18 cellular contexts compared by ENCODE assay signal in genomic region chr18:24010673-24011072, GRCh38. TPM values are rescaled to one million over a fixed set of nuclear protein-coding genes. Genes with fewer than 3 reads are reported as not detected.
DNase-seq lines count a peak whose midpoint lies in the region; ATAC-seq and TF ChIP-seq lines count a peak whose summit lies in the region.
"Had no signal": no experiment of that assay in that cellular context is flagged by ENCODE, and none has a peak within 500 bp of the region (broad histone marks: within the 10 kb centered on the region; RNA-seq: fewer than 3 reads in every experiment).

No MANE protein-coding gene starts in this region.

- H3K4me3 ChIP-seq in KMS-11 (IDR thresholded peaks at IDR 0.05; ENCODE audit: insufficient read depth, low read depth, low read length): no peak overlapping the region
- H3K4me3 ChIP-seq: A549 had no signal

- intact Hi-C loops in activated CD4-positive, alpha-beta T cell treated with anti-CD3 and anti-CD28 coated beads, Interleukin-2, amount 10 ng/mL, durations not matched to agents 24 days and 14 days (cut with micrococcal nuclease): loop anchor here (2.0 to 10.0 kb wide), 4 partner anchors 68 to 556 kb away; partner anchors contain the start of gene RIOK3
- intact Hi-C loops in natural killer cell (cut with micrococcal nuclease): loop anchor here (5.0 to 10.0 kb wide), 4 partner anchors 43 to 776 kb away; no protein-coding TSS in a partner anchor

- H3K4me1 Mint-ChIP-seq in activated CD4-positive, alpha-beta T cell treated with anti-CD3 and anti-CD28 coated beads, Interleukin-2, amount 10 ng/mL, durations not matched to agents 24 days and 14 days: peaks cover 61% of the 10 kb centered on the region
- peaks cover 52% of the 10 kb centered on the region for H3K4me1 Mint-ChIP-seq in activated T-helper 17 cell treated with anti-CD3 and anti-CD28 coated beads, Interleukin-2, amount 50 U/mL, for 72 hours
- peaks cover 57% of the 10 kb centered on the region in 2 donors for H3K4me1 Mint-ChIP-seq in natural killer cell

- 0 out of 2 replicates have a peak overlapping the region, but pooled peaks have one; percentile 61 for H3K4me2 ChIP-seq in KMS-11
- H3K4me2 ChIP-seq: A549 had no signal

- H3K9ac ChIP-seq in KMS-11: no peak overlapping the region

- no peaks in the 10 kb centered on the region for H3K36me3 ChIP-seq in KMS-11 (ENCODE audit: insufficient read depth)

- no peak overlapping the region for H2AFZ ChIP-seq in KMS-11 (ENCODE audit: low read depth)

- DNase-seq in activated CD4-positive, alpha-beta T cell treated with anti-CD3 and anti-CD28 coated beads, Interleukin-2, amount 10 ng/mL, durations not matched to agents 24 days and 14 days: no peak
- no peak for DNase-seq in activated CD4-positive, alpha-beta T cell treated with anti-CD3 and anti-CD28 coated beads, Interleukin-2, amount 50 U/mL, for 4 hours
- no peak for DNase-seq in natural killer cell
- DNase-seq in SHP77 treated with DMSO at 0.1 percent for 48 hours (lab: John Stamatoyannopoulos, UW): no peak
- DNase-seq: DMS79, left colon, NCI-H1694, NCI-H446 treated with DMSO at 0.1 percent for 48 hours, SIG-M5 had no signal

- H3K27me3 ChIP-seq in KMS-11 (ENCODE audit: insufficient read depth, low read depth): peaks cover 12% of the 10 kb centered on the region

- no peak overlapping the region for H3K27ac ChIP-seq in KMS-11
- H3K27ac ChIP-seq: A549, epithelial cell of prostate had no signal

- peaks cover 2% of the 10 kb centered on the region for H3K36me3 Mint-ChIP-seq in activated CD4-positive, alpha-beta T cell treated with anti-CD3 and anti-CD28 coated beads, Interleukin-2, amount 10 ng/mL, durations not matched to agents 24 days and 14 days (ENCODE audit: low read depth)
- peaks cover 6% of the 10 kb centered on the region for H3K36me3 Mint-ChIP-seq in activated T-helper 17 cell treated with anti-CD3 and anti-CD28 coated beads, Interleukin-2, amount 50 U/mL, for 72 hours (ENCODE audit: low read depth)
- H3K36me3 Mint-ChIP-seq in natural killer cell: no peaks in the 10 kb centered on the region
- H3K36me3 Mint-ChIP-seq: mesothelial cell of epicardium had no signal

- no peaks in the 10 kb centered on the region for H3K9me3 Mint-ChIP-seq in activated CD4-positive, alpha-beta T cell treated with anti-CD3 and anti-CD28 coated beads, Interleukin-2, amount 10 ng/mL, durations not matched to agents 24 days and 14 days
- H3K9me3 Mint-ChIP-seq in activated T-helper 17 cell treated with anti-CD3 and anti-CD28 coated beads, Interleukin-2, amount 50 U/mL, for 72 hours: no peaks in the 10 kb centered on the region
- no peaks in the 10 kb centered on the region for H3K9me3 Mint-ChIP-seq in natural killer cell
- H3K9me3 Mint-ChIP-seq: dendritic cell treated with granulocyte-macrophage colony-stimulating factor and Interleukin-4, amounts not matched to agents 40 ng/mL and 50 ng/mL, for 4 days; mesothelial cell of epicardium had no signal

- H3K4me1 ChIP-seq in KMS-11 (ENCODE audit: low read depth, poor library complexity, severe bottlenecking): peaks cover 50% of the 10 kb centered on the region

- no peaks in the 10 kb centered on the region for H3K79me2 ChIP-seq in KMS-11 (ENCODE audit: insufficient read depth, low read depth)

- no peaks in the 10 kb centered on the region for H3K27me3 Mint-ChIP-seq in activated CD4-positive, alpha-beta T cell treated with anti-CD3 and anti-CD28 coated beads, Interleukin-2, amount 10 ng/mL, durations not matched to agents 24 days and 14 days
- H3K27me3 Mint-ChIP-seq in activated T-helper 17 cell treated with anti-CD3 and anti-CD28 coated beads, Interleukin-2, amount 50 U/mL, for 72 hours: no peaks in the 10 kb centered on the region
- no peaks in the 10 kb centered on the region for H3K27me3 Mint-ChIP-seq in natural killer cell (ENCODE audit: low read depth in 2 of 2)

- peak overlapping the region; percentile 69 for H3K4me3 Mint-ChIP-seq in activated CD4-positive, alpha-beta T cell treated with anti-CD3 and anti-CD28 coated beads, Interleukin-2, amount 10 ng/mL, durations not matched to agents 24 days and 14 days
- H3K4me3 Mint-ChIP-seq in activated T-helper 17 cell treated with anti-CD3 and anti-CD28 coated beads, Interleukin-2, amount 50 U/mL, for 72 hours: peak overlapping the region; percentile 76
- H3K4me3 Mint-ChIP-seq in natural killer cell: peak overlapping the region; percentile 80
- H3K4me3 Mint-ChIP-seq: dendritic cell treated with granulocyte-macrophage colony-stimulating factor and Interleukin-4, amounts not matched to agents 40 ng/mL and 50 ng/mL, for 4 days; mesothelial cell of epicardium had no signal

- H3K27ac Mint-ChIP-seq in activated CD4-positive, alpha-beta T cell treated with anti-CD3 and anti-CD28 coated beads, Interleukin-2, amount 10 ng/mL, durations not matched to agents 24 days and 14 days: peak overlapping the region; percentile 87
- H3K27ac Mint-ChIP-seq in activated T-helper 17 cell treated with anti-CD3 and anti-CD28 coated beads, Interleukin-2, amount 50 U/mL, for 72 hours: no peak overlapping the region
- H3K27ac Mint-ChIP-seq in natural killer cell: peak overlapping the region; percentile 78 to 91
- H3K27ac Mint-ChIP-seq: mesothelial cell of epicardium had no signal

- ATAC-seq in activated T-helper 17 cell treated with anti-CD3 and anti-CD28 coated beads, Interleukin-2, amount 50 U/mL, for 72 hours (replicated peaks): no peak
- ATAC-seq in natural killer cell: no peak
- no peak for ATAC-seq in GM21381 (IDR thresholded peaks at IDR 0.05; ENCODE audit: unreplicated experiment)
- ATAC-seq in GM18907 (IDR thresholded peaks at IDR 0.05; ENCODE audit: unreplicated experiment): no peak
- ATAC-seq: A549; activated CD4-positive, CD25-positive, alpha-beta regulatory T cell treated with anti-CD3 and anti-CD28 coated beads, Interleukin-2, amount 50 U/mL, for 24 hours; left colon had no signal

- H4K20me1 ChIP-seq in KMS-11 (ENCODE audit: insufficient read depth): no peaks in the 10 kb centered on the region

- TF ChIP-seq CTCF in KMS-11 (conservative IDR thresholded peaks at IDR 0.05; ENCODE audit: low read depth, low read length) (no peak), natural killer cell (IDR thresholded peaks at IDR 0.05) (no peak)

RNA-seq across cellular contexts. Expression of gene TTC39C, which starts 3.9 kb away (rescaled TPM):
- total RNA-seq in activated CD4-positive, alpha-beta T cell treated with anti-CD3 and anti-CD28 coated beads, Interleukin-2, amount 10 ng/mL, durations not matched to agents 24 days and 14 days: 28.8 and 29.2 TPM in 2 replicates
- 10 to 100 TPM; 59.6 to 76.7 TPM for total RNA-seq in activated T-helper 17 cell treated with anti-CD3 and anti-CD28 coated beads, Interleukin-2, amount 50 U/mL, for 72 hours
- total RNA-seq in natural killer cell: 10 to 100 TPM; 39.0 to 61.5 (median 44.3) TPM
